ENCODE assay signal across 9 cellular contexts in the genomic region with DNA sequence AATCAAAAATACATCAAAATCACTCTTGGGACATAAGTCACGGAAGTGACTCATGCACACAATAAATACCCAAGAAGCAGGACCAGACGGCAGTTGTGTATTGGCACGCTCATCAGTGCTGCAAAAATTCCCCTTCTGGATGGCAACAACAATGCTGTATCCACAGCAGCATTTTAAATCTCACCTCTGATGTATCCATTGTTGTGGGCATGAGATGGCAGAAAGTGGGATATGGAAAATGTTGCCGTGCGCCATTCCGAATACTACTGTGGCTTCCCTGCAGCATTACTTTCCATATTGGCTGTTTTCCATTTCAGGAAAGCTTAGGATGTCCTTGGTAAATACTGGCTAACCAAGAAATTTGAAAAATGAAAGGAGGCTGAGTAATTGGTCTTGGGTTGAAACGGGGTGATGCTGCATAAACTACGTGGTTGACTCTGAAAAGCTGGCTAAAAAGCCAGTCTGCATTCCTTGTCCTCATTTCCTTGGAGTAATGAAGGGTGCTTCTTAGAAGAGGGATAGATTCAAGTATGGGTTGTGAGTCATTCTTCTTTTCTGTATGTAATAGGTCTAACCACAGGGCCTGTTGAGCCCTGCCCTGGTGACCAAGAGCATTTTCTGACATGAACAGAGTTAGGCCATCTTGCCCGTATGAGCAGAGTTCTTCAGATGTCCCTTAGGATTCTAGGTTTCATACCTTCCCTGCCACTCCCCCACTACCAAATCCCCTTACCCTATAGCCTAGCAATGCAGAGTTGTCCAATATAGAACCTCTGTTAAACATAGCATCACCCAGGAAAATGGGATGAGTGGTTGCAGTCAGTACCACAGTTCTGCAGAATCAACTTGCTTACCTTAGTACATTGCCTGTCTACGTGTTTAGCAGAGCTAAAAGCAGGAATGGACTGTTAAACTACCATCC. TPM values are rescaled to one million over a fixed set of nuclear protein-coding genes. Genes with fewer than 3 reads are reported as not detected.
A peak's percentile ranks its signal among the peaks of the same experiment; 100 is the strongest.
DNase-seq lines count a peak whose midpoint lies in the region; ATAC-seq lines count a peak whose summit lies in the region.
"Had no signal": no experiment of that assay in that cellular context is flagged by ENCODE, and none has a peak within 500 bp of the region (broad histone marks: within the 10 kb centered on the region; RNA-seq: fewer than 3 reads in every experiment).

No MANE protein-coding gene starts in this region.

- CTCF ChIA-PET in activated CD8-positive, alpha-beta memory T cell treated with anti-CD3 and anti-CD28 coated beads, Interleukin-2, amount 10 ng/mL, durations not matched to agents 7 days and 5 days (lab: Charles Lee), result interaction anchor here (1.0 to 4.2 kb wide), 5 partner anchors 9 to 197 kb away, joined by 3 to 26 read pairs (median 4); no protein-coding TSS in a partner anchor

- no peaks in the 10 kb centered on the region for H3K27me3 Mint-ChIP-seq in activated CD8-positive, alpha-beta memory T cell treated with anti-CD3 and anti-CD28 coated beads, Interleukin-2, amount 10 ng/mL, durations not matched to agents 7 days and 5 days

- H3K4me1 Mint-ChIP-seq in activated CD8-positive, alpha-beta memory T cell treated with anti-CD3 and anti-CD28 coated beads, Interleukin-2, amount 10 ng/mL, durations not matched to agents 7 days and 5 days, result peaks cover 43% of the 10 kb centered on the region

- in situ Hi-C loops in SK-MEL-5 (cut with HindIII; ENCODE audit: low pct_unique_long_range_greater_than_20kb, low sequenced_read_pairs), result no loop called here

- peak overlapping the region; percentile 81 for H3K27ac ChIP-seq in subcutaneous abdominal adipose tissue (ENCODE audit: low read depth, low read length)

- peaks cover 2 to 15% (median 10%) of the 10 kb centered on the region in 5 donors for H3K36me3 ChIP-seq in subcutaneous abdominal adipose tissue (ENCODE audit: control insufficient read depth in 5 of 5, insufficient read depth in 5 of 5, low read length in 5 of 5)

- no peak overlapping the region for H3K9ac ChIP-seq in subcutaneous abdominal adipose tissue (ENCODE audit: low read length in 5 of 5)

- H3K36me3 Mint-ChIP-seq in activated CD8-positive, alpha-beta memory T cell treated with anti-CD3 and anti-CD28 coated beads, Interleukin-2, amount 10 ng/mL, durations not matched to agents 7 days and 5 days, result peaks cover 54% of the 10 kb centered on the region

- peaks cover 5 to 43% (median 34%) of the 10 kb centered on the region in 5 donors for H3K4me1 ChIP-seq in subcutaneous abdominal adipose tissue (ENCODE audit: control insufficient read depth in 5 of 5, insufficient read depth in 5 of 5, low read length in 5 of 5)

- DNase-seq in activated CD8-positive, alpha-beta memory T cell treated with anti-CD3 and anti-CD28 coated beads, Interleukin-2, amount 10 ng/mL, durations not matched to agents 7 days and 5 days, result no peak
- no peak for DNase-seq in activated CD8-positive, alpha-beta memory T cell treated with anti-CD3 and anti-CD28 coated beads, Interleukin-2, amount 50 U/mL, for 48 hours
- DNase-seq in SK-MEL-5 (ENCODE audit: low read depth, low spot score) (peak; percentile 77), fibroblast of the conjunctiva (ENCODE audit: low read depth) (peak; percentile 80), NCI-H2196 (lab: John Stamatoyannopoulos, UW; ENCODE audit: unreplicated experiment) (no peak), NCI-H146 (lab: John Stamatoyannopoulos, UW) (no peak)
- DNase-seq: DND-41 had no signal

- H3K4me3 ChIP-seq in subcutaneous abdominal adipose tissue (ENCODE audit: low read depth in 1 of 5, low read length in 5 of 5), result no peak overlapping the region

- H3K27ac Mint-ChIP-seq in activated CD8-positive, alpha-beta memory T cell treated with anti-CD3 and anti-CD28 coated beads, Interleukin-2, amount 10 ng/mL, durations not matched to agents 7 days and 5 days, result peak overlapping the region; percentile 61

- no peaks in the 10 kb centered on the region for H3K9me3 Mint-ChIP-seq in activated CD8-positive, alpha-beta memory T cell treated with anti-CD3 and anti-CD28 coated beads, Interleukin-2, amount 10 ng/mL, durations not matched to agents 7 days and 5 days (ENCODE audit: low read depth)

- no peak overlapping the region for H3K4me3 Mint-ChIP-seq in activated CD8-positive, alpha-beta memory T cell treated with anti-CD3 and anti-CD28 coated beads, Interleukin-2, amount 10 ng/mL, durations not matched to agents 7 days and 5 days

- ATAC-seq in activated CD8-positive, alpha-beta memory T cell treated with anti-CD3 and anti-CD28 coated beads, Interleukin-2, amount 10 ng/mL, durations not matched to agents 7 days and 5 days, result no peak
- no peak for ATAC-seq in GM18861 (IDR thresholded peaks at IDR 0.05; ENCODE audit: unreplicated experiment)

- no peaks in the 10 kb centered on the region for H3K9me3 ChIP-seq in subcutaneous abdominal adipose tissue (ENCODE audit: control insufficient read depth in 5 of 5, low read length in 5 of 5)

- no peaks in the 10 kb centered on the region for H3K27me3 ChIP-seq in subcutaneous abdominal adipose tissue (ENCODE audit: control insufficient read depth in 5 of 5, insufficient read depth in 4 of 5, low read length in 5 of 5)

RNA-seq across cellular contexts. Expression of a gene that starts 36.3 kb away (rescaled TPM):
- total RNA-seq in activated CD8-positive, alpha-beta memory T cell treated with anti-CD3 and anti-CD28 coated beads, Interleukin-2, amount 10 ng/mL, durations not matched to agents 7 days and 5 days, result 100 to 1,000 TPM; 199 to 229 TPM
- total RNA-seq in SK-MEL-5 (2014; rRNA removed; shearing (Covaris generic)), result 1,169 and 1,313 TPM in 2 replicates
- 830 and 1,137 TPM in 2 replicates for polyA plus RNA-seq in SK-MEL-5 (2015; cell fraction: cytosol; rRNA removed)
- 151 and 186 TPM in 2 replicates for polyA plus RNA-seq in SK-MEL-5 (2015; cell fraction: nucleus; rRNA removed)

Comparison
In these comparisons a context has a peak if more than half of its experiments do, and no peak if none do; other contexts are left out.
1. DNase-seq: peak in SK-MEL-5 (single experiment) and fibroblast of the conjunctiva (single experiment); none in activated CD8-positive, alpha-beta memory T cell treated with anti-CD3 and anti-CD28 coated beads, Interleukin-2, amount 10 ng/mL, durations not matched to agents 7 days and 5 days (single experiment), activated CD8-positive, alpha-beta memory T cell treated with anti-CD3 and anti-CD28 coated beads, Interleukin-2, amount 50 U/mL, for 48 hours (single experiment), NCI-H2196 (single experiment) and NCI-H146 (single experiment).